34 cellular contexts compared by ENCODE assay signal in the genomic region with DNA sequence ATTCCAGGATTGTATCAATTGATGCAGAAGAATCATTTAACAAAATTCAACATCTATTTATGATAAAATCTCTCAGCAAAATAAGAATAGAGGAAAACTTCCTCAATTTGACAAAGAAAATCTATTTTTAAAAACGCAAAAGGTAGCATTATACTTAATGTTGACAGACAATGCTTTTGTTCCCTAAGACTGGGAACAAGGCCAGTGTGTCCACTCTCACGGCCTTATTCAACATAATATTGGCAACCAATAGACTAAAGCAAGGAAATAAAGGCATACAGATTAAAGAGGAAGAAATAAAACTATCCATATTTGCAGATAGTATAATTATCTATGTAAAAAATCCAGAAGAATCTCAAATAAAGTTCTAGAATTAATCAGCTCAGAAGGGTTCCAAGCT.
"Had no signal": no experiment of that assay in that cellular context is flagged by ENCODE, and none has a peak within 500 bp of the region (broad histone marks: within the 10 kb centered on the region; RNA-seq: fewer than 3 reads in every experiment).

No MANE protein-coding gene starts in this region.

- H3K36me3 ChIP-seq: MG63 had no signal

- H3K4me3 ChIP-seq: MG63 had no signal

- H3K27me3 ChIP-seq: MG63 had no signal

- H3K27ac ChIP-seq: KMS-11 had no signal

- DNase-seq: Karpas-422, Kasumi-1, KG1, MG63, MM.1S, MV-4-11, NCI-H1048, NCI-H1092, NCI-H1092 treated with DMSO at 0.1 percent for 48 hours, NCI-H1105, NCI-H1105 treated with DMSO at 0.1 percent for 48 hours, NCI-H1417, NCI-H1417 treated with DMSO at 0.1 percent for 48 hours, NCI-H1436, NCI-H1436 treated with DMSO at 0.1 percent for 48 hours, NCI-H146, NCI-H1694, NCI-H1694 treated with DMSO at 0.1 percent for 48 hours, NCI-H187, NCI-H187 treated with DMSO at 0.1 percent for 48 hours, NCI-H1930, NCI-H2029, NCI-H2029 treated with DMSO at 0.1 percent for 48 hours, NCI-H2081, NCI-H2081 treated with DMSO at 0.1 percent for 48 hours, NCI-H2107, NCI-H2171, NCI-H2171 treated with DMSO at 0.1 percent for 48 hours, NCI-H2227 treated with DMSO at 0.1 percent for 48 hours, NCI-H226, NCI-H345, NCI-H446, NCI-H446 treated with DMSO at 0.1 percent for 48 hours had no signal
